In genomic region chr7:44065431-44066110, GRCh38 we compare ENCODE assay signal across 8 cellular contexts. TPM values are rescaled to one million over a fixed set of nuclear protein-coding genes. Genes with fewer than 3 reads are reported as not detected.
DNase-seq lines count a peak whose midpoint lies in the region; ATAC-seq, FAIRE-seq and TF ChIP-seq lines count a peak whose summit lies in the region.

Gene PGAM2, minus strand, starts transcription at chr7:44065567. Its CDS starts 38 bp downstream, at chr7:44065529.

- CTCF ChIA-PET in CD8-positive, alpha-beta T cell (lab: Charles Lee): interaction anchor here (1.6 kb wide), 1 partner anchor 23 kb away, joined by 3 read pairs; no protein-coding TSS in a partner anchor
- CTCF ChIA-PET in GM12878 (lab: Yijun Ruan, JAX): interaction anchor here (1.2 kb wide), 1 partner anchor 131 kb away, joined by 3 read pairs; no protein-coding TSS in a partner anchor
- CTCF ChIA-PET in CD4-positive, alpha-beta memory T cell (lab: Charles Lee; ENCODE audit: partially characterized antibody): no interaction called here

- WGBS in GM12878 (ENCODE audit: insufficient coverage, insufficient replicate concordance, low lambda C conversion rate, missing lambda C conversion rate): 23% methylated on average over 14 of the region's 14 CpGs

- H3K27ac ChIP-seq in CD8-positive, alpha-beta T cell (ENCODE audit: low read depth, low read length): no peak within 1 kb of the TSS
- no peak within 1 kb of the TSS for H3K27ac ChIP-seq in GM12878 (ENCODE audit: control insufficient read depth, insufficient read depth)
- no peak within 1 kb of the TSS for H3K27ac ChIP-seq in CD4-positive, alpha-beta memory T cell (ENCODE audit: low read depth, low read length)

- POLR2A ChIA-PET in CD8-positive, alpha-beta T cell (lab: Charles Lee): interaction anchor here (0.7 to 6.0 kb wide), 8 partner anchors 11 to 509 kb away, joined by 3 to 62 read pairs (median 4); partner anchors contain the start of genes DBNL and DDX56
- POLR2A ChIA-PET in GM12878 (lab: Charles Lee): interaction anchor here (1.2 kb wide), 1 partner anchor 16 kb away, joined by 3 read pairs; no protein-coding TSS in a partner anchor
- POLR2A ChIA-PET in CD4-positive, alpha-beta memory T cell (lab: Charles Lee; ENCODE audit: partially characterized antibody): interaction anchor here (0.5 to 8.1 kb wide), 7 partner anchors 10 to 516 kb away, joined by 3 to 119 read pairs (median 6); partner anchors contain the start of gene DBNL

- peak; percentile 67 for ATAC-seq in CD8-positive, alpha-beta T cell
- peak; percentile 50 for ATAC-seq in GM12878
- no peak for ATAC-seq in HG02938 (IDR thresholded peaks at IDR 0.05; ENCODE audit: unreplicated experiment)
- no peak for ATAC-seq in HG03520 (IDR thresholded peaks at IDR 0.05; ENCODE audit: unreplicated experiment)

- H3K27ac Mint-ChIP-seq in CD8-positive, alpha-beta T cell: peak within 1 kb of the TSS; percentile 74
- H3K27ac Mint-ChIP-seq in CD4-positive, alpha-beta memory T cell: peak within 1 kb of the TSS in 3 of 7 donors; percentile 61 to 85 (median 61)

- in situ Hi-C loops in GM12878 (cut with MboI): no loop called here

- H3K4me3 ChIP-seq in CD8-positive, alpha-beta T cell (ENCODE audit: low read depth, low read length): no peak within 1 kb of the TSS
- no peak within 1 kb of the TSS for H3K4me3 ChIP-seq in GM12878
- H3K4me3 ChIP-seq in CD4-positive, alpha-beta memory T cell (ENCODE audit: low read length in 2 of 2): no peak within 1 kb of the TSS

- no peak for TF ChIP-seq EP300 in GM12878 (IDR thresholded peaks at IDR 0.05; ENCODE audit: borderline replicate concordance in 1 of 2, control insufficient read depth in 1 of 2, low read depth in 2 of 2, low read length in 2 of 2)

- H3K9me3 Mint-ChIP-seq in CD8-positive, alpha-beta T cell: no peaks in the 10 kb centered on the region
- peaks cover 0 to 1% (median 0%) of the 10 kb centered on the region in 8 donors for H3K9me3 Mint-ChIP-seq in CD4-positive, alpha-beta memory T cell

- H2AFZ ChIP-seq in GM12878 (ENCODE audit: control insufficient read depth, low read depth, low read length): no peak within 1 kb of the TSS

- no peak for DNase-seq in CD8-positive, alpha-beta T cell
- DNase-seq in MV-4-11 (lab: John Stamatoyannopoulos, UW) (peak; percentile 41), GM12878 (ENCODE audit: low read depth, low spot score) (no peak), midbrain (lab: John Stamatoyannopoulos, UW) (peak; percentile 50), GM19238 (ENCODE audit: insufficient read length, low spot score) (no peak)
- DNase-seq in CD4-positive, alpha-beta memory T cell: no peak

- no peaks in the 10 kb centered on the region for H3K79me2 ChIP-seq in GM12878 (ENCODE audit: control insufficient read depth, insufficient read depth, low read length)

- no TSS peak for BruUV-seq in GM12878 (replicated peaks; lab: Mats Ljungman, UMichigan)

- H3K4me1 Mint-ChIP-seq in CD8-positive, alpha-beta T cell (ENCODE audit: low read depth): peaks cover 38% of the 10 kb centered on the region
- H3K4me1 Mint-ChIP-seq in CD4-positive, alpha-beta memory T cell: peaks cover 13 to 34% (median 22%) of the 10 kb centered on the region in 4 donors

- H3K4me2 ChIP-seq in GM12878 (ENCODE audit: control insufficient read depth, insufficient read depth): no peak within 1 kb of the TSS

- SMC1A ChIA-PET in GM12878 (lab: Charles Lee; ENCODE audit: uncharacterized antibody, unreplicated experiment): interaction anchor here (0.7 kb wide), 1 partner anchor 10 kb away, joined by 3 read pairs; no protein-coding TSS in a partner anchor

- RAD21 ChIA-PET in GM12878 (lab: Charles Lee; ENCODE audit: unreplicated experiment): interaction anchor here (1.0 kb wide), 1 partner anchor 132 kb away, joined by 3 read pairs; no protein-coding TSS in a partner anchor

- H3K9me3 ChIP-seq in CD8-positive, alpha-beta T cell (ENCODE audit: low read length): no peaks in the 10 kb centered on the region
- no peaks in the 10 kb centered on the region for H3K9me3 ChIP-seq in GM12878 (replicated peaks; ENCODE audit: control insufficient read depth, insufficient read depth, low read length)
- H3K9me3 ChIP-seq in CD4-positive, alpha-beta memory T cell (ENCODE audit: control insufficient read depth in 1 of 2, low read length in 2 of 2): no peaks in the 10 kb centered on the region

- H3K9ac ChIP-seq in GM12878 (ENCODE audit: control insufficient read depth, insufficient read depth, low read length): no peak within 1 kb of the TSS

- TF ChIP-seq POLR2A in GM12878 (IDR thresholded peaks at IDR 0.05; ENCODE audit: low read depth, low read length): peak; percentile 61

- no peak for FAIRE-seq in GM12878 (lab: Jason Lieb, UNC)

- intact Hi-C loops in CD8-positive, alpha-beta T cell (cut with DNase I, micrococcal nuclease): no loop called here
- intact Hi-C loops in GM12878 (cut with micrococcal nuclease; ENCODE audit: unreplicated experiment): no loop called here
- intact Hi-C loops in CD4-positive, alpha-beta memory T cell (cut with micrococcal nuclease): no loop called here

- no peak for TF ChIP-seq CTCF in CD8-positive, alpha-beta T cell (IDR thresholded peaks at IDR 0.05)
- TF ChIP-seq CTCF in GM12878 (IDR thresholded peaks at IDR 0.05 in 2 of 3, conservative IDR thresholded peaks at IDR 0.05 in 1 of 3; ENCODE audit: control insufficient read depth in 2 of 3, extremely low read depth in 1 of 3, insufficient read depth in 1 of 3, low read depth in 3 of 3, low read length in 3 of 3): no peak

- H3K27me3 Mint-ChIP-seq in CD8-positive, alpha-beta T cell (ENCODE audit: low read depth): no peaks in the 10 kb centered on the region
- no peaks in the 10 kb centered on the region for H3K27me3 Mint-ChIP-seq in CD4-positive, alpha-beta memory T cell

- H3K27me3 ChIP-seq in CD8-positive, alpha-beta T cell (ENCODE audit: insufficient read depth, low read length): no peaks in the 10 kb centered on the region
- H3K27me3 ChIP-seq in GM12878 (replicated peaks in 1 of 2; ENCODE audit: control insufficient read depth in 2 of 2, insufficient read depth in 2 of 2, low read length in 1 of 2): no peaks in the 10 kb centered on the region
- no peaks in the 10 kb centered on the region for H3K27me3 ChIP-seq in CD4-positive, alpha-beta memory T cell (ENCODE audit: insufficient read depth, low read length)

- TF ChIP-seq RAD21 in GM12878 (IDR thresholded peaks at IDR 0.05; ENCODE audit: insufficient read depth, low read depth, low read length): no peak

- H3K36me3 ChIP-seq in CD8-positive, alpha-beta T cell (ENCODE audit: insufficient read depth, low read length): peaks cover 3% of the 10 kb centered on the region
- peaks cover 7 to 17% of the 10 kb centered on the region in 2 experiments; a peak in 3 of 4 replicates for H3K36me3 ChIP-seq in GM12878 (ENCODE audit: control insufficient read depth in 2 of 2, insufficient read depth in 2 of 2, low read length in 1 of 2)
- H3K36me3 ChIP-seq in CD4-positive, alpha-beta memory T cell (ENCODE audit: insufficient read depth, low read length): peaks cover 9% of the 10 kb centered on the region

- no peak within 1 kb of the TSS for H3K4me3 Mint-ChIP-seq in CD8-positive, alpha-beta T cell
- H3K4me3 Mint-ChIP-seq in CD4-positive, alpha-beta memory T cell: peak within 1 kb of the TSS in 1 of 8 donors; percentile 59

- peaks cover 14% of the 10 kb centered on the region for H3K36me3 Mint-ChIP-seq in CD8-positive, alpha-beta T cell
- peaks cover 6 to 11% of the 10 kb centered on the region in 2 donors for H3K36me3 Mint-ChIP-seq in CD4-positive, alpha-beta memory T cell

- H3K4me1 ChIP-seq in CD8-positive, alpha-beta T cell (ENCODE audit: insufficient read depth, low read length): peaks cover 34% of the 10 kb centered on the region
- no peaks in the 10 kb centered on the region for H3K4me1 ChIP-seq in GM12878 (ENCODE audit: control insufficient read depth, insufficient read depth, low read length)
- H3K4me1 ChIP-seq in CD4-positive, alpha-beta memory T cell (ENCODE audit: insufficient read depth, low read length): peaks cover 20% of the 10 kb centered on the region

- H4K20me1 ChIP-seq in GM12878 (ENCODE audit: control insufficient read depth, insufficient read depth): no peaks in the 10 kb centered on the region

TF ChIP-seq in GM12878, 131 proteins besides CTCF, POLR2A, EP300 and RAD21 (continues in another document):
- TF ChIP-seq BACH1 (IDR thresholded peaks at IDR 0.05; ENCODE audit: borderline replicate concordance) (peak; percentile 25; the same call in 1 of the 2 replicates), PKNOX1 (IDR thresholded peaks at IDR 0.05) (peak; percentile 83)

RNA-seq across cellular contexts. Expression of gene PGAM2, which starts in this region (rescaled TPM):
- 1 to 10 TPM; 1.1 to 1.5 TPM for total RNA-seq in CD8-positive, alpha-beta T cell
- 2.5 and 3.7 TPM in 2 replicates for total RNA-seq in GM12878 (2013; cell fraction: nucleolus; rRNA removed)
- total RNA-seq in GM12878 (2014; rRNA removed) (not detected in 2 replicates), GM12878 (2014; rRNA removed; fragmentation: Illumina TruSeq; extraction: Trizol) (not detected in 2 replicates), GM12878 (2021) (0.24 TPM in 1 of 2 replicates, not detected in the other)
- not detected for polyA plus RNA-seq in GM12878 (2011; ENCODE audit: low read depth)
- polyA plus RNA-seq in GM12878 (2011; rRNA removed) (not detected in 2 replicates), GM12878 (2014; fragmentation: Illumina TruSeq; extraction: Trizol) (not detected in 2 replicates), GM12878 (2014; fragmentation: Nextera tagmentation; extraction: Ambion mirVana) (not detected), GM12878 (2014; rRNA removed) (0.13 TPM in 1 of 2 replicates, not detected in the other), GM12878 (2016; fragmentation: Nextera tagmentation; extraction: Ambion mirVana) (not detected)
- polyA plus RNA-seq in GM12878 (2011; cell fraction: cytosol; rRNA removed): not detected in 2 replicates
- polyA plus RNA-seq in GM12878 (2011; cell fraction: nucleus; rRNA removed): 0.87 and 1.2 TPM in 2 replicates
- polyA plus RNA-seq in GM12878 (2012): 0.18 TPM in 1 of 2 replicates, not detected in the other
- not detected in 2 replicates for polyA minus RNA-seq in GM12878 (2011; rRNA and poly(A)+ RNA removed)
- polyA minus RNA-seq in GM12878 (2011; cell fraction: cytosol; rRNA and poly(A)+ RNA removed): not detected in 2 replicates
- polyA minus RNA-seq in GM12878 (2011; cell fraction: nucleus; rRNA and poly(A)+ RNA removed): 0.57 and 0.97 TPM in 2 replicates
- total RNA-seq in CD4-positive, alpha-beta memory T cell: 1 to 10 TPM; 1.1 to 1.5 TPM
- polyA plus RNA-seq in CD4-positive, alpha-beta memory T cell: not detected

Comparison
In these comparisons a context has a peak if more than half of its experiments do, and no peak if none do; other contexts are left out.
1. ATAC-seq: peak in CD8-positive, alpha-beta T cell (single experiment) and GM12878 (single experiment); none in HG02938 (single experiment) and HG03520 (single experiment).
2. DNase-seq: peak in MV-4-11 (single experiment) and midbrain (single experiment); none in CD8-positive, alpha-beta T cell (0 of 7), GM12878 (single experiment), GM19238 (single experiment) and CD4-positive, alpha-beta memory T cell (0 of 5).